4 cellular contexts compared by ENCODE assay signal in genomic region chr1:119377594-119377993, GRCh38. TPM values are rescaled to one million over a fixed set of nuclear protein-coding genes. Genes with fewer than 3 reads are reported as not detected.
"Had no signal": no experiment of that assay in that cellular context is flagged by ENCODE, and none has a peak within 500 bp of the region (broad histone marks: within the 10 kb centered on the region; RNA-seq: fewer than 3 reads in every experiment).

No MANE protein-coding gene starts in this region.

RNA-seq across cellular contexts. Expression of gene HAO2, which starts 9.0 kb away (rescaled TPM):
- total RNA-seq: LHCN-M2, M059J, MCF 10A, NCI-H460 had no signal

RNA-seq across cellular contexts. Expression of gene HSD3B2, which starts 37.4 kb away (rescaled TPM):
- total RNA-seq: LHCN-M2, M059J, MCF 10A, NCI-H460 had no signal
